11 cellular contexts compared by ENCODE assay signal in the genomic region with DNA sequence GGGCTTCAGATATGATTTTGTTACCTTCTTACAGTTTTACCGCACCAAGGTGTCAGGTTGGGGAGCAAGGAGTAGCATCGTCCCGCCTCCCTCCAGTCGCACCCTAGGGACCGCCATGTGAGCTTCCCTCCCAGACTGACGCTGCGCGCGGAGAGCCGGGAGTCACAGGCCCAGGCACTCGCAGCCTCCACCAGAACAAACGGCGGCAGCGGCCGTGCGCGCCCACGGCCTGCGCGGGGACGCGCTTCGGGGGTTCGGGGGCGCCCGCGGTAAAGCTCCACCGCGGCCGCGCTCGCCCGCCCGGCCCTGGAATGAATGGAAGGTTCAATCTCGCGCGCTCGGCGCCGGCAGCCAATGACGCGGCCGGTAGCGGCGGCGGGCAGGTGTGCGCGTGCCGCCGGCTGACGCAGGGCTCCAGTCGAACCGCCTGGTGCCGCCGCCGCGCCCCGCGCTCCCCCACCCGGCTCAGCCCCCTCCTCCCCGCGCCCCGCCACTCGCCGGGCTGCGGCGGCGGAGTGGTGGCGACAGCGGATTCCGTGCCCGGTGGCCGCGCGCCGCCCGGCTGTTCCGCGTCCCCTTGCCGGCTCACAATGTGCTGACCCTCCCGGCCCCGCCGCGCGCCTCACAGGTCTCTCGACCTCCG. TPM values are rescaled to one million over a fixed set of nuclear protein-coding genes. Genes with fewer than 3 reads are reported as not detected.
A peak's percentile ranks its signal among the peaks of the same experiment; 100 is the strongest.
DNase-seq lines count a peak whose midpoint lies in the region; ATAC-seq and TF ChIP-seq lines count a peak whose summit lies in the region.
"Had no signal": no experiment of that assay in that cellular context is flagged by ENCODE, and none has a peak within 500 bp of the region (broad histone marks: within the 10 kb centered on the region; RNA-seq: fewer than 3 reads in every experiment).

No MANE protein-coding gene starts in this region.

- H2BK120ac ChIP-seq in trophoblast cell (ENCODE audit: insufficient read depth, low read length, poor library complexity), result peak overlapping the region; percentile 82

- H2BK12ac ChIP-seq in trophoblast cell (ENCODE audit: low read length), result peak overlapping the region; percentile 43

- no peaks in the 10 kb centered on the region for H3K36me3 ChIP-seq in ES-I3 (ENCODE audit: insufficient read depth, low read length)
- H3K36me3 ChIP-seq in right atrium auricular region, result no peaks in the 10 kb centered on the region
- no peaks in the 10 kb centered on the region for H3K36me3 ChIP-seq in trophoblast cell (ENCODE audit: control insufficient read depth in 1 of 2, insufficient read depth in 2 of 2, low read length in 2 of 2)

- DNase-seq in activated naive CD8-positive, alpha-beta T cell treated with anti-CD3 and anti-CD28 coated beads, Interleukin-2, amount 10 ng/mL, durations not matched to agents 7 days and 5 days, result no peak
- DNase-seq in right atrium auricular region (ENCODE audit: low spot score) (no peak), trophoblast cell (peak; percentile 52 to 69), LoVo (ENCODE audit: low spot score) (no peak), SW 1271 (lab: John Stamatoyannopoulos, UW) (no peak), NCI-H187 treated with DMSO at 0.1 percent for 48 hours (lab: John Stamatoyannopoulos, UW) (no peak), GM19238 (ENCODE audit: insufficient read length, low spot score) (no peak)
- DNase-seq: PC-9 had no signal

- H4K12ac ChIP-seq in trophoblast cell (ENCODE audit: low read depth, low read length), result peak overlapping the region; percentile 95

- POLR2A ChIA-PET in activated naive CD8-positive, alpha-beta T cell treated with anti-CD3 and anti-CD28 coated beads, Interleukin-2, amount 10 ng/mL, durations not matched to agents 7 days and 5 days (lab: Charles Lee), result no interaction called here

- H3K9me3 Mint-ChIP-seq in activated naive CD8-positive, alpha-beta T cell treated with anti-CD3 and anti-CD28 coated beads, Interleukin-2, amount 10 ng/mL, durations not matched to agents 7 days and 5 days, result no peaks in the 10 kb centered on the region

- H2AK5ac ChIP-seq in trophoblast cell (ENCODE audit: low read length), result no peak overlapping the region

- H3K27me3 ChIP-seq in right atrium auricular region (peaks cover 20% of the 10 kb centered on the region in 2 donors), trophoblast cell (ENCODE audit: insufficient read depth, low read length) (no peaks in the 10 kb centered on the region)

- peaks cover 42% of the 10 kb centered on the region for H3K27me3 Mint-ChIP-seq in activated naive CD8-positive, alpha-beta T cell treated with anti-CD3 and anti-CD28 coated beads, Interleukin-2, amount 10 ng/mL, durations not matched to agents 7 days and 5 days

- H3K36me3 Mint-ChIP-seq in activated naive CD8-positive, alpha-beta T cell treated with anti-CD3 and anti-CD28 coated beads, Interleukin-2, amount 10 ng/mL, durations not matched to agents 7 days and 5 days, result no peaks in the 10 kb centered on the region

- H3K79me1 ChIP-seq in trophoblast cell (ENCODE audit: low read length), result peaks cover 9% of the 10 kb centered on the region

- H3K4me2 ChIP-seq in trophoblast cell (ENCODE audit: low read length), result peak overlapping the region; percentile 97
- H3K4me2 ChIP-seq: PC-9 had no signal

- no CpG with 5 or more reads among the region's 87 CpGs for WGBS in trophoblast cell (ENCODE audit: extremely low coverage, insufficient coverage, insufficient read length)

- H3K4ac ChIP-seq in trophoblast cell (ENCODE audit: low read depth, low read length), result peak overlapping the region; percentile 66

- H3K9ac ChIP-seq in ES-I3 (ENCODE audit: low read depth, low read length) (peak overlapping the region; percentile 100), trophoblast cell (ENCODE audit: low read length) (peak overlapping the region; percentile 95)

- peaks cover 3% of the 10 kb centered on the region for H3K4me1 Mint-ChIP-seq in activated naive CD8-positive, alpha-beta T cell treated with anti-CD3 and anti-CD28 coated beads, Interleukin-2, amount 10 ng/mL, durations not matched to agents 7 days and 5 days

- H3K18ac ChIP-seq in trophoblast cell (ENCODE audit: low read length), result peak overlapping the region; percentile 94

- no peak overlapping the region for H3K23ac ChIP-seq in trophoblast cell (ENCODE audit: low read length)

- peak overlapping the region; percentile 95 for H4K91ac ChIP-seq in trophoblast cell (ENCODE audit: low read depth, low read length)

- peak overlapping the region; percentile 94 for H3K14ac ChIP-seq in trophoblast cell (ENCODE audit: low read length)

- H3K4me3 ChIP-seq in right atrium auricular region (peak overlapping the region; percentile 1 to 41), trophoblast cell (ENCODE audit: low read depth, low read length) (peak overlapping the region; percentile 83)
- H3K4me3 ChIP-seq: PC-9 had no signal

- peak overlapping the region; percentile 84 for H4K8ac ChIP-seq in trophoblast cell (ENCODE audit: low read depth, low read length)

- H3K27ac Mint-ChIP-seq in activated naive CD8-positive, alpha-beta T cell treated with anti-CD3 and anti-CD28 coated beads, Interleukin-2, amount 10 ng/mL, durations not matched to agents 7 days and 5 days, result no peak overlapping the region

- no peak for TF ChIP-seq CTCF in right atrium auricular region (IDR thresholded peaks at IDR 0.05)

- no peaks in the 10 kb centered on the region for H3K4me1 ChIP-seq in ES-I3 (ENCODE audit: insufficient read depth, low read length)
- peaks cover 0 to 6% of the 10 kb centered on the region in 2 donors for H3K4me1 ChIP-seq in right atrium auricular region
- peaks cover 0 to 2% of the 10 kb centered on the region in 2 experiments for H3K4me1 ChIP-seq in trophoblast cell (ENCODE audit: control insufficient read depth in 1 of 2, insufficient read depth in 2 of 2, low read length in 2 of 2)

- H2BK5ac ChIP-seq in trophoblast cell (ENCODE audit: low read depth, low read length, poor library complexity), result peak overlapping the region; percentile 76

- ATAC-seq in activated naive CD8-positive, alpha-beta T cell treated with anti-CD3 and anti-CD28 coated beads, Interleukin-2, amount 10 ng/mL, durations not matched to agents 7 days and 5 days (ENCODE audit: low read depth), result no peak

- H3K27ac ChIP-seq in right atrium auricular region (no peak overlapping the region), trophoblast cell (ENCODE audit: low read depth, low read length) (peak overlapping the region; percentile 73)
- H3K27ac ChIP-seq: PC-9 had no signal

- peak overlapping the region; percentile 30 for H3K4me3 Mint-ChIP-seq in activated naive CD8-positive, alpha-beta T cell treated with anti-CD3 and anti-CD28 coated beads, Interleukin-2, amount 10 ng/mL, durations not matched to agents 7 days and 5 days

- peaks cover 7% of the 10 kb centered on the region for H3K79me2 ChIP-seq in trophoblast cell (ENCODE audit: control insufficient read depth, insufficient read depth, low read length, poor library complexity)

- no peaks in the 10 kb centered on the region for H3K9me3 ChIP-seq in ES-I3 (ENCODE audit: control insufficient read depth, insufficient read depth, low read length)
- H3K9me3 ChIP-seq in right atrium auricular region, result peaks cover 0 to 13% of the 10 kb centered on the region in 2 donors
- no peaks in the 10 kb centered on the region for H3K9me3 ChIP-seq in trophoblast cell (ENCODE audit: insufficient read depth, low read depth, low read length)

- H2AFZ ChIP-seq in trophoblast cell (ENCODE audit: insufficient read depth, low read length, poor library complexity), result peak overlapping the region; percentile 87
- H2AFZ ChIP-seq: PC-9 had no signal

RNA-seq across cellular contexts. Expression of a gene that starts 16.5 kb away (rescaled TPM):
- not detected for total RNA-seq in activated naive CD8-positive, alpha-beta T cell treated with anti-CD3 and anti-CD28 coated beads, Interleukin-2, amount 10 ng/mL, durations not matched to agents 7 days and 5 days
- not detected for total RNA-seq in right atrium auricular region
- 34.6 and 34.8 TPM in 2 replicates for polyA plus RNA-seq in trophoblast cell (2013)
- total RNA-seq: bronchial epithelial cell, PC-9 had no signal
- polyA plus RNA-seq: lung had no signal

Comparison
In these comparisons a context has a peak if more than half of its experiments do, and no peak if none do; other contexts are left out.
1. DNase-seq: peak in trophoblast cell (2 of 2); none in activated naive CD8-positive, alpha-beta T cell treated with anti-CD3 and anti-CD28 coated beads, Interleukin-2, amount 10 ng/mL, durations not matched to agents 7 days and 5 days (single experiment), right atrium auricular region (single experiment), LoVo (single experiment), SW 1271 (0 of 2), NCI-H187 treated with DMSO at 0.1 percent for 48 hours (single experiment) and GM19238 (single experiment).